35 cellular contexts compared by ENCODE assay signal in the genomic region with DNA sequence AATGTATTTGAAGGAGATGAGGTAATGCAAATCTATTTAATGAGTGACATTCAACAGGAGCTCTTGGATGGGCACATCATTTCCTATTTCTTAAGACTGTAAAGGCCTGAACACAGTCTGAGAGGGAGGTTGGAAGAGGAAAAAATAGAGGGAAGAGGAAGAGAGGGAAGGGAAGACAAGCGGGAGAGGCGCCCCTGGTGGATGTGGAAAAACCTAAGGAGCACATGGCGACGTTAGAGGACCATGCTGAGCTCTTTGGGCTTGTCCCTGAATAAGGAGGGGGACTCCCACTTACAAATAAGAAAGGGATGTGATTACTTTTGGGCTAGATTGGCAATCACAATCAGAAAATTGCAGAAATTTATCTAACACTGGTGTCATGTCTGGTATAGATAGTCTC. TPM values are rescaled to one million over a fixed set of nuclear protein-coding genes. Genes with fewer than 3 reads are reported as not detected.
"Had no signal": no experiment of that assay in that cellular context is flagged by ENCODE, and none has a peak within 500 bp of the region (broad histone marks: within the 10 kb centered on the region; RNA-seq: fewer than 3 reads in every experiment).

No MANE protein-coding gene starts in this region.

- H3K27ac Mint-ChIP-seq: memory B cell; mesothelial cell of epicardium; natural killer cell; neural progenitor cell; stimulated activated memory B cell treated with anti-CD40 and anti-IgM and Interleukin-4, amounts not matched to agents 10 μg/mL and 1 μg/mL and 100 μg/mL, for 72 hours; stimulated activated naive CD8-positive, alpha-beta T cell treated with anti-CD3 and anti-CD28 coated beads, Interleukin-15, Interleukin-2, amounts not matched to agents 100 ng/mL and 50 ng/mL, for 24 hours had no signal

- H3K4me2 ChIP-seq: neural progenitor cell had no signal

- H3K9me3 ChIP-seq: colonic mucosa, esophagus muscularis mucosa, gastrocnemius medialis, left ventricle myocardium inferior, lower lobe of right lung, psoas muscle, spleen, thoracic aorta, transverse colon had no signal

- H3K4me3 Mint-ChIP-seq: memory B cell; mesothelial cell of epicardium; natural killer cell; neural progenitor cell; stimulated activated memory B cell treated with anti-CD40 and anti-IgM and Interleukin-4, amounts not matched to agents 10 μg/mL and 1 μg/mL and 100 μg/mL, for 72 hours; stimulated activated naive CD8-positive, alpha-beta T cell treated with anti-CD3 and anti-CD28 coated beads, Interleukin-15, Interleukin-2, amounts not matched to agents 100 ng/mL and 50 ng/mL, for 24 hours had no signal

- H2AFZ ChIP-seq: neural progenitor cell, parathyroid adenoma had no signal

- FAIRE-seq: endometrium, kidney had no signal

- H3K4me3 ChIP-seq: colonic mucosa, esophagus muscularis mucosa, gastrocnemius medialis, heart right ventricle, left ventricle myocardium inferior, lower lobe of right lung, neural progenitor cell, psoas muscle, spleen, thoracic aorta, transverse colon had no signal

- H3K79me2 ChIP-seq: parathyroid adenoma had no signal

- H3K36me3 ChIP-seq: colonic mucosa, esophagus muscularis mucosa, gastrocnemius medialis, heart right ventricle, left ventricle myocardium inferior, lower lobe of right lung, neural progenitor cell, spleen, thoracic aorta, transverse colon had no signal

- H3K9me3 Mint-ChIP-seq: memory B cell; mesothelial cell of epicardium; natural killer cell; neural progenitor cell; stimulated activated memory B cell treated with anti-CD40 and anti-IgM and Interleukin-4, amounts not matched to agents 10 μg/mL and 1 μg/mL and 100 μg/mL, for 72 hours; stimulated activated naive CD8-positive, alpha-beta T cell treated with anti-CD3 and anti-CD28 coated beads, Interleukin-15, Interleukin-2, amounts not matched to agents 100 ng/mL and 50 ng/mL, for 24 hours had no signal

- H3K4me1 Mint-ChIP-seq: neural progenitor cell had no signal

- H3K27me3 ChIP-seq: colonic mucosa, gastrocnemius medialis, neural progenitor cell, spleen, transverse colon had no signal

- H3K27ac ChIP-seq: colonic mucosa, epithelial cell of prostate, esophagus muscularis mucosa, gastrocnemius medialis, heart right ventricle, left ventricle myocardium inferior, lower lobe of right lung, neural progenitor cell, parathyroid adenoma, psoas muscle, spleen, thoracic aorta, transverse colon had no signal

- ATAC-seq: gastrocnemius medialis; heart right ventricle; left cardiac atrium; lower lobe of right lung; natural killer cell; psoas muscle; sciatic nerve; stimulated activated memory B cell treated with anti-CD40 and anti-IgM and Interleukin-4, amounts not matched to agents 10 μg/mL and 1 μg/mL and 100 μg/mL, for 72 hours had no signal

- DNase-seq: cerebellar nuclear complex; colonic mucosa; effector CD4-positive, alpha-beta T cell; gastrocnemius medialis; heart right ventricle; kidney; left cardiac atrium; left ventricle myocardium inferior; lower lobe of right lung; natural killer cell; nucleus accumbens; psoas muscle; retina; spleen; stimulated activated CD4-positive, alpha-beta T cell treated with anti-CD3 and anti-CD28 coated beads, Interleukin-15, amount 100 ng/mL, for 24 hours; stimulated activated CD4-positive, alpha-beta T cell treated with anti-CD3 and anti-CD28 coated beads, Interleukin-1b, Interleukin-23, amount 100 ng/mL, for 48 hours; stimulated activated CD4-positive, alpha-beta T cell treated with anti-CD3 and anti-CD28 coated beads, Interleukin-4, amount 100 ng/mL, for 24 hours; transverse colon had no signal

- H3K36me3 Mint-ChIP-seq: memory B cell; mesothelial cell of epicardium; natural killer cell; neural progenitor cell; stimulated activated memory B cell treated with anti-CD40 and anti-IgM and Interleukin-4, amounts not matched to agents 10 μg/mL and 1 μg/mL and 100 μg/mL, for 72 hours had no signal

- H3K4me1 ChIP-seq: colonic mucosa, gastrocnemius medialis, left ventricle myocardium inferior, lower lobe of right lung, parathyroid adenoma, psoas muscle, transverse colon had no signal

- H3K9ac ChIP-seq: neural progenitor cell, parathyroid adenoma had no signal

RNA-seq across cellular contexts. Expression of a gene that starts 19.6 kb away (rescaled TPM):
- total RNA-seq: colonic mucosa, dermis microvascular lymphatic vessel endothelial cell, esophagus muscularis mucosa, fibroblast of villous mesenchyme, gastrocnemius medialis, heart right ventricle, left cardiac atrium, left ventricle myocardium inferior, lower lobe of right lung, mesothelial cell of epicardium, mucosa of gallbladder, sciatic nerve, skeletal muscle tissue, spleen, subcutaneous adipose tissue, thoracic aorta, transverse colon, ureter had no signal
- polyA plus RNA-seq: heart right ventricle, spleen had no signal

RNA-seq across cellular contexts. Expression of a gene that starts 26.1 kb away (rescaled TPM):
- total RNA-seq: esophagus muscularis mucosa, gastrocnemius medialis, left ventricle myocardium inferior, mesothelial cell of epicardium, mucosa of gallbladder, psoas muscle, sciatic nerve, skeletal muscle tissue, spleen, thoracic aorta, transverse colon had no signal
- polyA plus RNA-seq: heart right ventricle had no signal
